ENCODE assay signal across 8 cellular contexts in genomic region chr16:48231675-48232214, GRCh38. TPM values are rescaled to one million over a fixed set of nuclear protein-coding genes. Genes with fewer than 3 reads are reported as not detected.
A peak's percentile ranks its signal among the peaks of the same experiment; 100 is the strongest.
DNase-seq lines count a peak whose midpoint lies in the region; ATAC-seq and TF ChIP-seq lines count a peak whose summit lies in the region.

No MANE protein-coding gene starts in this region.

- peak overlapping the region; percentile 65 for H3K27ac Mint-ChIP-seq in activated CD4-positive, alpha-beta T cell treated with anti-CD3 and anti-CD28 coated beads for 36 hours

- peaks cover 22% of the 10 kb centered on the region for H3K4me1 Mint-ChIP-seq in activated CD4-positive, alpha-beta T cell treated with anti-CD3 and anti-CD28 coated beads for 36 hours

- no peaks in the 10 kb centered on the region for H3K36me3 ChIP-seq in brain microvascular endothelial cell (replicated peaks)

- intact Hi-C loops in activated CD4-positive, alpha-beta T cell treated with anti-CD3 and anti-CD28 coated beads for 36 hours (cut with DNase I, micrococcal nuclease) = loop anchor here (1.0 to 10.0 kb wide), 10 partner anchors 13 to 1117 kb away; partner anchors contain the start of gene LONP2 (in 1 of the 2)

- H3K4me3 ChIP-seq in brain microvascular endothelial cell (ENCODE audit: low read depth, low read length) = no peak overlapping the region

- H3K36me3 Mint-ChIP-seq in activated CD4-positive, alpha-beta T cell treated with anti-CD3 and anti-CD28 coated beads for 36 hours (ENCODE audit: low read depth) = no peaks in the 10 kb centered on the region

- no peaks in the 10 kb centered on the region for H3K27me3 ChIP-seq in brain microvascular endothelial cell (replicated peaks)

- no peak overlapping the region for H3K4me3 Mint-ChIP-seq in activated CD4-positive, alpha-beta T cell treated with anti-CD3 and anti-CD28 coated beads for 36 hours

- peak; percentile 83 for ATAC-seq in activated CD4-positive, alpha-beta T cell treated with anti-CD3 and anti-CD28 coated beads for 36 hours
- peak; percentile 63 for ATAC-seq in HG02763 (IDR thresholded peaks at IDR 0.05; ENCODE audit: unreplicated experiment)
- ATAC-seq in omental fat pad (ENCODE audit: low FRiP score) = no peak

- DNase-seq in activated CD4-positive, alpha-beta T cell treated with anti-CD3 and anti-CD28 coated beads for 36 hours = peak; percentile 72
- no peak for DNase-seq in activated CD4-positive, alpha-beta T cell treated with anti-CD3 and anti-CD28 coated beads for 1 hour
- DNase-seq in RPMI7951 (ENCODE audit: low read depth) = peak; percentile 50
- DNase-seq in brain microvascular endothelial cell = peak; percentile 40
- peak; percentile 10 for DNase-seq in myocyte (ENCODE audit: low read depth)
- no peak for DNase-seq in NCI-H2107 treated with DMSO at 0.1 percent for 48 hours (lab: John Stamatoyannopoulos, UW; ENCODE audit: unreplicated experiment)
- no peak for DNase-seq in omental fat pad (ENCODE audit: low spot score)

- H3K27me3 Mint-ChIP-seq in activated CD4-positive, alpha-beta T cell treated with anti-CD3 and anti-CD28 coated beads for 36 hours = peaks cover 5% of the 10 kb centered on the region

- POLR2A ChIA-PET in activated CD4-positive, alpha-beta T cell treated with anti-CD3 and anti-CD28 coated beads for 36 hours (lab: Charles Lee) = no interaction called here

- no peak overlapping the region for H3K27ac ChIP-seq in brain microvascular endothelial cell

- TF ChIP-seq CTCF in brain microvascular endothelial cell (IDR thresholded peaks at IDR 0.05; ENCODE audit: low read depth, low read length, missing control alignments) = peak; percentile 78
- TF ChIP-seq CTCF in omental fat pad (IDR thresholded peaks at IDR 0.05) = no peak

- in situ Hi-C loops in brain microvascular endothelial cell (cut with HindIII; ENCODE audit: low pct_ligation_motif_present, low sequenced_read_pairs) = no loop called here

- CTCF ChIA-PET in activated CD4-positive, alpha-beta T cell treated with anti-CD3 and anti-CD28 coated beads for 36 hours (lab: Charles Lee) = interaction anchor here (0.6 to 2.7 kb wide), 5 partner anchors 19 to 398 kb away, joined by 3 to 12 read pairs (median 4); no protein-coding TSS in a partner anchor

- no peaks in the 10 kb centered on the region for H3K9me3 Mint-ChIP-seq in activated CD4-positive, alpha-beta T cell treated with anti-CD3 and anti-CD28 coated beads for 36 hours (ENCODE audit: low read depth)

RNA-seq across cellular contexts. Expression of gene LONP2, which starts 12.4 kb away (rescaled TPM):
- total RNA-seq in activated CD4-positive, alpha-beta T cell treated with anti-CD3 and anti-CD28 coated beads for 36 hours = 10 to 100 TPM; 60.3 to 63.2 TPM
- 45.7 and 47.9 TPM in 2 replicates for total RNA-seq in RPMI7951 (2014; rRNA removed; shearing (Covaris generic))
- 49.7 and 50.8 TPM in 2 replicates for total RNA-seq in myocyte
- 30.0 TPM for polyA plus RNA-seq in myocyte (2012)
- 10 to 100 TPM; 50.8 to 80.9 (median 53.9) TPM for total RNA-seq in omental fat pad

RNA-seq across cellular contexts. Expression of gene ABCC11, which starts 15.6 kb away (rescaled TPM):
- under 1 TPM; 0.07 to 0.35 TPM for total RNA-seq in activated CD4-positive, alpha-beta T cell treated with anti-CD3 and anti-CD28 coated beads for 36 hours
- total RNA-seq in RPMI7951 (2014; rRNA removed; shearing (Covaris generic)) = not detected in 2 replicates
- total RNA-seq in myocyte = not detected in 2 replicates
- 0.18 TPM for polyA plus RNA-seq in myocyte (2012)
- 1 to 10 TPM in 1 of 4 donors, under 1 TPM in 3; 0.24 to 1.2 (median 0.58) TPM for total RNA-seq in omental fat pad

Comparison
In these comparisons a context has a peak if more than half of its experiments do, and no peak if none do; other contexts are left out.
1. DNase-seq: peak in activated CD4-positive, alpha-beta T cell treated with anti-CD3 and anti-CD28 coated beads for 36 hours (single experiment), RPMI7951 (single experiment), brain microvascular endothelial cell (single experiment) and myocyte (single experiment); none in activated CD4-positive, alpha-beta T cell treated with anti-CD3 and anti-CD28 coated beads for 1 hour (single experiment), NCI-H2107 treated with DMSO at 0.1 percent for 48 hours (single experiment) and omental fat pad (single experiment).